ENCODE assay signal across 1 cellular context in genomic region chr9:91900057-91900816, GRCh38.
TF ChIP-seq lines count a peak whose summit lies in the region.

No MANE protein-coding gene starts in this region.

TF ChIP-seq in K562, 482 proteins besides CTCF, POLR2A, EP300 and RAD21 (continued from another document and continues in another):
- TF ChIP-seq ZBTB11 (CRISPR knock-in tag; IDR thresholded peaks at IDR 0.05) (no peak), RNF2 (IDR thresholded peaks at IDR 0.05) (peak; percentile 97), STAT5B (CRISPR knock-in tag; IDR thresholded peaks at IDR 0.05) (no peak), PCBP1 (IDR thresholded peaks at IDR 0.05; ENCODE audit: low read depth, low read length, poor library complexity, severe bottlenecking) (no peak), NR0B1 (IDR thresholded peaks at IDR 0.05; ENCODE audit: partially characterized antibody) (no peak), GTF3C2 (IDR thresholded peaks at IDR 0.05; ENCODE audit: borderline replicate concordance, extremely low read depth, insufficient read length) (no peak), XRCC3 (IDR thresholded peaks at IDR 0.05) (no peak), ZNF395 (CRISPR knock-in tag; IDR thresholded peaks at IDR 0.05) (peak; percentile 93), ZNF274 (IDR thresholded peaks at IDR 0.05; ENCODE audit: borderline replicate concordance, low read depth, low read length) (no peak), ILF3 (IDR thresholded peaks at IDR 0.05; ENCODE audit: borderline replicate concordance) (no peak), SMARCA4 (IDR thresholded peaks at IDR 0.05) (peak; percentile 82), ZNF436 (CRISPR knock-in tag; IDR thresholded peaks at IDR 0.05) (no peak), KLF10 (CRISPR knock-in tag; IDR thresholded peaks at IDR 0.05) (no peak), TSC22D4 (tag; IDR thresholded peaks at IDR 0.05) (no peak), ZNF76 (CRISPR knock-in tag; IDR thresholded peaks at IDR 0.05; ENCODE audit: borderline replicate concordance) (peak; percentile 91), TOE1 (IDR thresholded peaks at IDR 0.05; ENCODE audit: borderline replicate concordance) (peak; percentile 52; the same call in 1 of the 2 replicates), TOE1 (CRISPR knock-in tag; IDR thresholded peaks at IDR 0.05; ENCODE audit: borderline replicate concordance, low read depth) (peak; percentile 89; the same call in 1 of the 2 replicates), PBX2 (CRISPR knock-in tag; IDR thresholded peaks at IDR 0.05; ENCODE audit: low read depth) (no peak), PBX2 (tag; conservative IDR thresholded peaks at IDR 0.05; ENCODE audit: low read depth) (peak; percentile 49), FOSL1 (tag; conservative IDR thresholded peaks at IDR 0.05) (no peak), CBFB (CRISPR knock-in tag; IDR thresholded peaks at IDR 0.05) (peak; percentile 93; the same call in 1 of the 2 replicates), PHF21A (IDR thresholded peaks at IDR 0.05; ENCODE audit: borderline replicate concordance, low read depth) (no peak), TRIM24 (IDR thresholded peaks at IDR 0.05) (peak; percentile 13 to 33; a peak in 2 of 4 replicates), NFRKB (IDR thresholded peaks at IDR 0.05; ENCODE audit: low read depth) (peak; percentile 52; the same call in 1 of the 2 replicates), NFYB (IDR thresholded peaks at IDR 0.05; ENCODE audit: extremely low read depth, insufficient read length) (no peak), PTBP1 (IDR thresholded peaks at IDR 0.05; ENCODE audit: low read depth, low read length) (0 out of 2 replicates have a peak, but pooled peaks have one; percentile 51), GTF2B (IDR thresholded peaks at IDR 0.05; ENCODE audit: extremely low read depth, insufficient read length) (no peak), ERF (CRISPR knock-in tag; IDR thresholded peaks at IDR 0.05) (peak; percentile 96), HLTF (IDR thresholded peaks at IDR 0.05) (no peak), NR3C1 (CRISPR knock-in tag; IDR thresholded peaks at IDR 0.05) (peak; percentile 94), ZBTB49 (CRISPR knock-in tag; IDR thresholded peaks at IDR 0.05; ENCODE audit: borderline replicate concordance) (peak; percentile 90; the same call in 1 of the 2 replicates), THRA (IDR thresholded peaks at IDR 0.05) (no peak), SMARCE1 (IDR thresholded peaks at IDR 0.05) (peak; percentile 67; the same call in 1 of the 2 replicates), DMBX1 (CRISPR knock-in tag; IDR thresholded peaks at IDR 0.05; ENCODE audit: borderline replicate concordance) (peak; percentile 93), KLF6 (CRISPR knock-in tag; IDR thresholded peaks at IDR 0.05; ENCODE audit: borderline replicate concordance) (peak; percentile 49; the same call in 1 of the 2 replicates), MEIS2 (IDR thresholded peaks at IDR 0.05; ENCODE audit: partially characterized antibody) (peak; percentile 86), RBFOX2 (IDR thresholded peaks at IDR 0.05; ENCODE audit: low read depth, low read length) (peak; percentile 88), NFIX (CRISPR knock-in tag; IDR thresholded peaks at IDR 0.05; ENCODE audit: low read depth) (no peak), NR2F6 (CRISPR knock-in tag; IDR thresholded peaks at IDR 0.05) (no peak), FOXK1 (CRISPR knock-in tag; IDR thresholded peaks at IDR 0.05; ENCODE audit: borderline replicate concordance) (peak; percentile 98), HMG20A (CRISPR knock-in tag; conservative IDR thresholded peaks at IDR 0.05) (no peak), ZNF232 (CRISPR knock-in tag; IDR thresholded peaks at IDR 0.05) (peak; percentile 97), BMI1 (IDR thresholded peaks at IDR 0.05; ENCODE audit: low read length) (no peak), ZNF512 (tag; IDR thresholded peaks at IDR 0.05) (no peak), SMAD1 (IDR thresholded peaks at IDR 0.05; ENCODE audit: low read depth, low read length, partially characterized antibody) (no peak), MXD1 (CRISPR knock-in tag; IDR thresholded peaks at IDR 0.05; ENCODE audit: borderline replicate concordance, poor library complexity, severe bottlenecking) (no peak), ZNF695 (CRISPR knock-in tag; IDR thresholded peaks at IDR 0.05) (0 out of 2 replicates have a peak, but pooled peaks have one; percentile 28), RUNX1 (IDR thresholded peaks at IDR 0.05; ENCODE audit: low read depth) (no peak; the same call in 1 of the 2 replicates)
